In genomic region chr2:231034291-231034882, GRCh38 we compare ENCODE assay signal across 1 cellular context.
A peak's percentile ranks its signal among the peaks of the same experiment; 100 is the strongest.
TF ChIP-seq lines count a peak whose summit lies in the region.

No MANE protein-coding gene starts in this region.

TF ChIP-seq in HepG2, 621 proteins besides CTCF, POLR2A, EP300 and RAD21 (continued from another document and continues in another):
- TF ChIP-seq THYN1 (CRISPR knock-in tag; IDR thresholded peaks at IDR 0.05; ENCODE audit: borderline replicate concordance, low read depth) (no peak), CHCHD3 (CRISPR knock-in tag; IDR thresholded peaks at IDR 0.05) (no peak), REPIN1 (CRISPR knock-in tag; IDR thresholded peaks at IDR 0.05; ENCODE audit: borderline replicate concordance, low read depth) (no peak), ZNF496 (CRISPR knock-in tag; IDR thresholded peaks at IDR 0.05; ENCODE audit: insufficient replicate concordance) (no peak), ZNF292 (CRISPR knock-in tag; IDR thresholded peaks at IDR 0.05; ENCODE audit: borderline replicate concordance, low read depth) (0 out of 2 replicates have a peak, but pooled peaks have one; percentile 22), RBM39 (IDR thresholded peaks at IDR 0.05; ENCODE audit: low read depth, low read length, poor library complexity, severe bottlenecking) (no peak), ISL2 (CRISPR knock-in tag; IDR thresholded peaks at IDR 0.05) (peak; percentile 80; the same call in 1 of the 2 replicates), ZBTB46 (CRISPR knock-in tag; IDR thresholded peaks at IDR 0.05; ENCODE audit: borderline replicate concordance) (no peak), ZFP90 (CRISPR knock-in tag; IDR thresholded peaks at IDR 0.05; ENCODE audit: borderline replicate concordance) (no peak), TOPORS (CRISPR knock-in tag; IDR thresholded peaks at IDR 0.05) (no peak), PRDM4 (CRISPR knock-in tag; IDR thresholded peaks at IDR 0.05; ENCODE audit: borderline replicate concordance) (no peak), PPARG (CRISPR knock-in tag; conservative IDR thresholded peaks at IDR 0.05) (0 out of 2 replicates have a peak, but pooled peaks have one; percentile 48), ZNF138 (CRISPR knock-in tag; IDR thresholded peaks at IDR 0.05; ENCODE audit: low read depth) (no peak), ASH2L (IDR thresholded peaks at IDR 0.05; ENCODE audit: insufficient read length, low read depth, low read length) (peak; percentile 57), ZNF235 (CRISPR knock-in tag; IDR thresholded peaks at IDR 0.05; ENCODE audit: borderline replicate concordance) (no peak), TEAD3 (CRISPR knock-in tag; optimal IDR thresholded peaks at IDR 0.05; ENCODE audit: borderline replicate concordance) (peak; percentile 81), ZNF317 (CRISPR knock-in tag; IDR thresholded peaks at IDR 0.05) (no peak), ZNF569 (CRISPR knock-in tag; IDR thresholded peaks at IDR 0.05; ENCODE audit: borderline replicate concordance) (no peak), TEF (CRISPR knock-in tag; IDR thresholded peaks at IDR 0.05) (no peak), NR2C2 (CRISPR knock-in tag; IDR thresholded peaks at IDR 0.05; ENCODE audit: borderline replicate concordance) (no peak), NPAS2 (CRISPR knock-in tag; IDR thresholded peaks at IDR 0.05; ENCODE audit: borderline replicate concordance) (no peak), THAP11 (CRISPR knock-in tag; IDR thresholded peaks at IDR 0.05) (no peak), ZNF776 (CRISPR knock-in tag; IDR thresholded peaks at IDR 0.05) (no peak), DR1 (CRISPR knock-in tag; IDR thresholded peaks at IDR 0.05) (no peak), ZNF878 (CRISPR knock-in tag; IDR thresholded peaks at IDR 0.05) (no peak), CENPBD1 (CRISPR knock-in tag; IDR thresholded peaks at IDR 0.05; ENCODE audit: borderline replicate concordance, low read depth) (no peak), ZMYM2 (CRISPR knock-in tag; IDR thresholded peaks at IDR 0.05) (no peak; the same call in 1 of the 2 replicates), SMC3 (IDR thresholded peaks at IDR 0.05; ENCODE audit: low read length) (no peak), IRF9 (CRISPR knock-in tag; IDR thresholded peaks at IDR 0.05; ENCODE audit: borderline replicate concordance) (no peak), ZFP91 (CRISPR knock-in tag; IDR thresholded peaks at IDR 0.05; ENCODE audit: borderline replicate concordance) (no peak), FOXJ3 (CRISPR knock-in tag; IDR thresholded peaks at IDR 0.05; ENCODE audit: borderline replicate concordance) (peak; percentile 6; the same call in 1 of the 2 replicates), TERF1 (CRISPR knock-in tag; IDR thresholded peaks at IDR 0.05) (no peak), JUN (CRISPR knock-in tag; IDR thresholded peaks at IDR 0.05) (no peak), KLF11 (CRISPR knock-in tag; IDR thresholded peaks at IDR 0.05) (no peak), GATAD2A (CRISPR knock-in tag; IDR thresholded peaks at IDR 0.05) (0 out of 2 replicates have a peak, but pooled peaks have one; percentile 38), CHD2 (IDR thresholded peaks at IDR 0.05; ENCODE audit: low read depth, low read length) (no peak), FLYWCH1 (CRISPR knock-in tag; IDR thresholded peaks at IDR 0.05) (no peak), SAFB2 (CRISPR knock-in tag; IDR thresholded peaks at IDR 0.05; ENCODE audit: borderline replicate concordance, low read depth) (no peak), HNRNPLL (IDR thresholded peaks at IDR 0.05; ENCODE audit: low read depth, low read length, poor library complexity, severe bottlenecking) (no peak), CENPT (CRISPR knock-in tag; IDR thresholded peaks at IDR 0.05; ENCODE audit: low read depth) (no peak), POLR2AphosphoS2 (IDR thresholded peaks at IDR 0.05; ENCODE audit: low read depth, low read length) (no peak), NFE2 (CRISPR knock-in tag; IDR thresholded peaks at IDR 0.05) (no peak), ZNF34 (CRISPR knock-in tag; IDR thresholded peaks at IDR 0.05; ENCODE audit: borderline replicate concordance) (no peak), SIX1 (CRISPR knock-in tag; IDR thresholded peaks at IDR 0.05; ENCODE audit: borderline replicate concordance) (no peak; the same call in 1 of the 2 replicates), IKZF1 (IDR thresholded peaks at IDR 0.05) (no peak), ZBTB7A (CRISPR knock-in tag; IDR thresholded peaks at IDR 0.05) (no peak), REL (CRISPR knock-in tag; conservative IDR thresholded peaks at IDR 0.05) (no peak), ERF (CRISPR knock-in tag; IDR thresholded peaks at IDR 0.05) (no peak), TBP (CRISPR knock-in tag; IDR thresholded peaks at IDR 0.05) (no peak), TCF7 (IDR thresholded peaks at IDR 0.05; ENCODE audit: low read depth) (peak; percentile 52; the same call in 1 of the 2 replicates), HNRNPUL1 (IDR thresholded peaks at IDR 0.05; ENCODE audit: low read depth, low read length) (no peak), ZNF136 (CRISPR knock-in tag; IDR thresholded peaks at IDR 0.05; ENCODE audit: low read depth) (peak; percentile 74; the same call in 1 of the 2 replicates), ARID3A (IDR thresholded peaks at IDR 0.05; ENCODE audit: low read depth, low read length) (peak; percentile 96), MYPOP (CRISPR knock-in tag; IDR thresholded peaks at IDR 0.05) (no peak), NR3C1 (CRISPR knock-in tag; IDR thresholded peaks at IDR 0.05) (no peak), PHF21A (CRISPR knock-in tag; IDR thresholded peaks at IDR 0.05) (peak; percentile 85), REXO4 (CRISPR knock-in tag; IDR thresholded peaks at IDR 0.05; ENCODE audit: borderline replicate concordance) (no peak), RFXAP (CRISPR knock-in tag; IDR thresholded peaks at IDR 0.05; ENCODE audit: borderline replicate concordance) (no peak), RFX3 (CRISPR knock-in tag; IDR thresholded peaks at IDR 0.05) (no peak), FOSL2 (CRISPR knock-in tag; IDR thresholded peaks at IDR 0.05) (no peak)
- TF ChIP-seq, protein P1, sequence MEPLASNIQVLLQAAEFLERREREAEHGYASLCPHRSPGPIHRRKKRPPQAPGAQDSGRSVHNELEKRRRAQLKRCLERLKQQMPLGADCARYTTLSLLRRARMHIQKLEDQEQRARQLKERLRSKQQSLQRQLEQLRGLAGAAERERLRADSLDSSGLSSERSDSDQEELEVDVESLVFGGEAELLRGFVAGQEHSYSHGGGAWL (CRISPR knock-in tag; IDR thresholded peaks at IDR 0.05): no peak
- TF ChIP-seq, protein P2, sequence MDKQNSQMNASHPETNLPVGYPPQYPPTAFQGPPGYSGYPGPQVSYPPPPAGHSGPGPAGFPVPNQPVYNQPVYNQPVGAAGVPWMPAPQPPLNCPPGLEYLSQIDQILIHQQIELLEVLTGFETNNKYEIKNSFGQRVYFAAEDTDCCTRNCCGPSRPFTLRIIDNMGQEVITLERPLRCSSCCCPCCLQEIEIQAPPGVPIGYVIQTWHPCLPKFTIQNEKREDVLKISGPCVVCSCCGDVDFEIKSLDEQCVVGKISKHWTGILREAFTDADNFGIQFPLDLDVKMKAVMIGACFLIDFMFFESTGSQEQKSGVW (CRISPR knock-in tag; IDR thresholded peaks at IDR 0.05; ENCODE audit: borderline replicate concordance): no peak
- TF ChIP-seq, protein P3, sequence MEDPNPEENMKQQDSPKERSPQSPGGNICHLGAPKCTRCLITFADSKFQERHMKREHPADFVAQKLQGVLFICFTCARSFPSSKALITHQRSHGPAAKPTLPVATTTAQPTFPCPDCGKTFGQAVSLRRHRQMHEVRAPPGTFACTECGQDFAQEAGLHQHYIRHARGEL (CRISPR knock-in tag; IDR thresholded peaks at IDR 0.05): no peak
